Comparison of ENCODE assay signal across 8 cellular contexts in genomic region chr12:13179159-13180074, GRCh38. TPM values are rescaled to one million over a fixed set of nuclear protein-coding genes. Genes with fewer than 3 reads are reported as not detected.
DNase-seq lines count a peak whose midpoint lies in the region; ATAC-seq and TF ChIP-seq lines count a peak whose summit lies in the region.

No MANE protein-coding gene starts in this region.

- H3K4me1 ChIP-seq in CD8-positive, alpha-beta memory T cell (ENCODE audit: insufficient read depth, low read length): peaks cover 18% of the 10 kb centered on the region
- H3K4me1 ChIP-seq in heart right ventricle (peaks cover 10 to 23% (median 18%) of the 10 kb centered on the region in 9 donors), skeletal muscle tissue (ENCODE audit: control insufficient read depth in 3 of 3, insufficient read depth in 3 of 3, low read length in 3 of 3) (peaks cover 7 to 11% (median 8%) of the 10 kb centered on the region in 3 donors)

- no peak overlapping the region for H3K27ac ChIP-seq in CD8-positive, alpha-beta memory T cell (ENCODE audit: low read depth, low read length)
- H3K27ac ChIP-seq in heart right ventricle (peak overlapping the region; percentile 8 to 80 (median 54)), skeletal muscle tissue (ENCODE audit: low read depth, low read length) (peak overlapping the region; percentile 62)

- no peaks in the 10 kb centered on the region for H3K36me3 ChIP-seq in CD8-positive, alpha-beta memory T cell (ENCODE audit: insufficient read depth, low read length)
- no peaks in the 10 kb centered on the region for H3K36me3 ChIP-seq in heart right ventricle
- no peaks in the 10 kb centered on the region for H3K36me3 ChIP-seq in skeletal muscle tissue (ENCODE audit: control insufficient read depth in 3 of 3, insufficient read depth in 3 of 3, low read length in 3 of 3)

- H3K36me3 Mint-ChIP-seq in CD8-positive, alpha-beta memory T cell: peaks cover 0 to 1% (median 0%) of the 10 kb centered on the region in 3 donors

- H3K27me3 Mint-ChIP-seq in CD8-positive, alpha-beta memory T cell: peaks cover 17 to 37% of the 10 kb centered on the region in 2 donors

- peak overlapping the region in 6 of 7 donors; percentile 61 to 75 (median 72) for H3K4me3 Mint-ChIP-seq in CD8-positive, alpha-beta memory T cell

- POLR2A ChIA-PET in CD8-positive, alpha-beta memory T cell (lab: Charles Lee): interaction anchor here (0.7 kb wide), 2 partner anchors 17 to 50 kb away, joined by 3 read pairs; partner anchors contain the start of gene EMP1

- peaks cover 17 to 25% (median 23%) of the 10 kb centered on the region in 3 donors for H3K4me1 Mint-ChIP-seq in CD8-positive, alpha-beta memory T cell

- H3K27me3 ChIP-seq in CD8-positive, alpha-beta memory T cell (ENCODE audit: insufficient read depth, low read length, poor library complexity, severe bottlenecking): no peaks in the 10 kb centered on the region
- peaks cover 0 to 13% (median 0%) of the 10 kb centered on the region in 7 donors for H3K27me3 ChIP-seq in heart right ventricle
- H3K27me3 ChIP-seq in skeletal muscle tissue (ENCODE audit: control insufficient read depth in 3 of 3, insufficient read depth in 3 of 3, low read length in 3 of 3): peaks cover 0 to 10% (median 7%) of the 10 kb centered on the region in 3 donors

- H3K4me3 ChIP-seq in CD8-positive, alpha-beta memory T cell (ENCODE audit: low read length): peak overlapping the region; percentile 6
- H3K4me3 ChIP-seq in heart right ventricle (peak overlapping the region in 3 of 10 donors; percentile 0 to 13 (median 2)), skeletal muscle tissue (ENCODE audit: low read length in 3 of 3) (peak overlapping the region in 1 of 3 donors; percentile 35)

- peak; percentile 3 to 67 (median 14) for DNase-seq in CD8-positive, alpha-beta memory T cell
- DNase-seq in OCI-M1 (lab: John Stamatoyannopoulos, UW): peak; percentile 47
- DNase-seq in activated T-helper 9 cell treated with anti-CD3 and anti-CD28 coated beads, Interleukin-2, amount 50 U/mL, for 16 hours (ENCODE audit: low read depth): peak; percentile 31
- DNase-seq in heart right ventricle: peak in 1 of 2 donors; percentile 46
- no peak for DNase-seq in AG08396 (ENCODE audit: low spot score)
- DNase-seq in SIG-M5 (lab: John Stamatoyannopoulos, UW): no peak

- TF ChIP-seq CTCF in heart right ventricle (IDR thresholded peaks at IDR 0.05): no peak

- peak overlapping the region in 2 of 3 donors; percentile 16 to 45 for H3K9ac ChIP-seq in skeletal muscle tissue (ENCODE audit: low read depth in 1 of 3, low read length in 3 of 3)

- CTCF ChIA-PET in CD8-positive, alpha-beta memory T cell (lab: Charles Lee): interaction anchor here (1.0 to 2.3 kb wide), 3 partner anchors 14 to 263 kb away, joined by 3 to 8 read pairs (median 5); no protein-coding TSS in a partner anchor

- WGBS in heart right ventricle, 2 donors: 18 to 27% methylated on average over 13 of the region's 13 CpGs

- ATAC-seq in HG02678 (IDR thresholded peaks at IDR 0.05; ENCODE audit: unreplicated experiment) (peak; percentile 76), heart right ventricle (peak; percentile 51 to 91 (median 74))

- intact Hi-C loops in heart right ventricle (cut with DNase I): no loop called here

- H3K27ac Mint-ChIP-seq in CD8-positive, alpha-beta memory T cell: peak overlapping the region in 6 of 8 donors; percentile 40 to 92 (median 57)

- no peaks in the 10 kb centered on the region for H3K9me3 Mint-ChIP-seq in CD8-positive, alpha-beta memory T cell

- no peaks in the 10 kb centered on the region for H3K9me3 ChIP-seq in CD8-positive, alpha-beta memory T cell (ENCODE audit: low read length)
- H3K9me3 ChIP-seq in heart right ventricle: no peaks in the 10 kb centered on the region
- no peaks in the 10 kb centered on the region for H3K9me3 ChIP-seq in skeletal muscle tissue (ENCODE audit: control insufficient read depth in 3 of 3, low read length in 3 of 3)

RNA-seq across cellular contexts. Expression of gene EMP1, which starts 17.1 kb away (rescaled TPM):
- 10 to 100 TPM in 1 of 2 experiments, 1 to 10 TPM in 1; 9.6 to 12.9 TPM for total RNA-seq in CD8-positive, alpha-beta memory T cell
- polyA plus RNA-seq in CD8-positive, alpha-beta memory T cell: 0.35 TPM
- total RNA-seq in heart right ventricle (100 to 1,000 TPM in 4 of 10 donors, 10 to 100 TPM in 6; 74.6 to 403 (median 98.5) TPM), skeletal muscle tissue (40.2 TPM)
- polyA plus RNA-seq in heart right ventricle: 10 to 100 TPM; 46.2 to 55.5 TPM

Comparison
In these comparisons a context has a peak if more than half of its experiments do, and no peak if none do; other contexts are left out.
1. DNase-seq: peak in CD8-positive, alpha-beta memory T cell (5 of 5), OCI-M1 (single experiment) and activated T-helper 9 cell treated with anti-CD3 and anti-CD28 coated beads, Interleukin-2, amount 50 U/mL, for 16 hours (single experiment); none in AG08396 (single experiment) and SIG-M5 (single experiment).